1 cellular context compared by ENCODE assay signal in genomic region chr3:37765591-37766219, GRCh38.
TF ChIP-seq lines count a peak whose summit lies in the region.

No MANE protein-coding gene starts in this region.

TF ChIP-seq in H1, 55 proteins besides CTCF, POLR2A, EP300 and RAD21 (continued from another document):
- no peak for TF ChIP-seq HDAC2 (IDR thresholded peaks at IDR 0.05; ENCODE audit: borderline replicate concordance in 1 of 2, low read depth in 2 of 2, low read length in 2 of 2)
- no peak for TF ChIP-seq CREB1 (IDR thresholded peaks at IDR 0.05)
- TF ChIP-seq ASH2L (IDR thresholded peaks at IDR 0.05; ENCODE audit: low read length), result no peak
- TF ChIP-seq GTF2F1 (IDR thresholded peaks at IDR 0.05; ENCODE audit: borderline replicate concordance, low read depth, low read length), result no peak
- TF ChIP-seq SIN3A (conservative IDR thresholded peaks at IDR 0.05 in 1 of 2, IDR thresholded peaks at IDR 0.05 in 1 of 2; ENCODE audit: low read depth in 1 of 2, low read length in 2 of 2), result no peak
TF ChIP-seq in H1: peak in this region for 0.
